Comparison of ENCODE assay signal across 9 cellular contexts in genomic region chr4:186936496-186937375, GRCh38.
A peak's percentile ranks its signal among the peaks of the same experiment; 100 is the strongest.
DNase-seq lines count a peak whose midpoint lies in the region; TF ChIP-seq lines count a peak whose summit lies in the region.
"Had no signal": no experiment of that assay in that cellular context is flagged by ENCODE, and none has a peak within 500 bp of the region (broad histone marks: within the 10 kb centered on the region; RNA-seq: fewer than 3 reads in every experiment).

No MANE protein-coding gene starts in this region.

- H3K4me3 ChIP-seq in epithelial cell of esophagus (ENCODE audit: low read length) (no peak overlapping the region), mucosa of stomach (ENCODE audit: low read length) (no peak overlapping the region)

- peak; percentile 37 for TF ChIP-seq CTCF in epithelial cell of esophagus (IDR thresholded peaks at IDR 0.05; ENCODE audit: insufficient read depth, low read depth, low read length, missing control alignments)

- no peak overlapping the region for H3K4me3 Mint-ChIP-seq in activated naive CD8-positive, alpha-beta T cell treated with anti-CD3 and anti-CD28 coated beads for 36 hours

- H3K36me3 ChIP-seq in mucosa of stomach (ENCODE audit: control insufficient read depth, insufficient read depth, low read length) = no peaks in the 10 kb centered on the region

- no peak overlapping the region for H3K27ac Mint-ChIP-seq in activated naive CD8-positive, alpha-beta T cell treated with anti-CD3 and anti-CD28 coated beads for 36 hours

- peaks cover 20% of the 10 kb centered on the region for H3K4me1 ChIP-seq in mucosa of stomach (ENCODE audit: control insufficient read depth, insufficient read depth, low read length)

- H3K27me3 ChIP-seq in mucosa of stomach (ENCODE audit: control insufficient read depth, insufficient read depth, low read length) = no peaks in the 10 kb centered on the region

- no peaks in the 10 kb centered on the region for H3K36me3 Mint-ChIP-seq in activated naive CD8-positive, alpha-beta T cell treated with anti-CD3 and anti-CD28 coated beads for 36 hours

- peak; percentile 77 for DNase-seq in AG08395 (ENCODE audit: low spot score)
- DNase-seq in MV-4-11 (lab: John Stamatoyannopoulos, UW) = peak; percentile 46
- DNase-seq in epithelial cell of esophagus (ENCODE audit: low read depth) = peak; percentile 84
- no peak for DNase-seq in activated naive CD8-positive, alpha-beta T cell treated with anti-CD3 and anti-CD28 coated beads for 36 hours
- DNase-seq in D341Med (ENCODE audit: low spot score) = no peak
- DNase-seq in NCI-H2227 treated with DMSO at 0.1 percent for 48 hours (lab: John Stamatoyannopoulos, UW) = no peak
- no peak for DNase-seq in GM19240 (ENCODE audit: insufficient read length, low spot score)
- DNase-seq: activated CD8-positive, alpha-beta memory T cell treated with anti-CD3 and anti-CD28 coated beads, Interleukin-2, amount 50 U/mL, for 48 hours had no signal

- no peaks in the 10 kb centered on the region for H3K27me3 Mint-ChIP-seq in activated naive CD8-positive, alpha-beta T cell treated with anti-CD3 and anti-CD28 coated beads for 36 hours

- peaks cover 3% of the 10 kb centered on the region for H3K9me3 Mint-ChIP-seq in activated naive CD8-positive, alpha-beta T cell treated with anti-CD3 and anti-CD28 coated beads for 36 hours

- no peaks in the 10 kb centered on the region for H3K9me3 ChIP-seq in mucosa of stomach (ENCODE audit: control insufficient read depth, low read length)

- peak overlapping the region; percentile 24 for H3K9ac ChIP-seq in mucosa of stomach (ENCODE audit: low read length)

- no peaks in the 10 kb centered on the region for H3K4me1 Mint-ChIP-seq in activated naive CD8-positive, alpha-beta T cell treated with anti-CD3 and anti-CD28 coated beads for 36 hours

Comparison
In these comparisons a context has a peak if more than half of its experiments do, and no peak if none do; other contexts are left out.
1. DNase-seq: peak in AG08395 (single experiment), MV-4-11 (single experiment) and epithelial cell of esophagus (single experiment); none in activated naive CD8-positive, alpha-beta T cell treated with anti-CD3 and anti-CD28 coated beads for 36 hours (single experiment), D341Med (single experiment), NCI-H2227 treated with DMSO at 0.1 percent for 48 hours (single experiment) and GM19240 (single experiment).